In the genomic region with DNA sequence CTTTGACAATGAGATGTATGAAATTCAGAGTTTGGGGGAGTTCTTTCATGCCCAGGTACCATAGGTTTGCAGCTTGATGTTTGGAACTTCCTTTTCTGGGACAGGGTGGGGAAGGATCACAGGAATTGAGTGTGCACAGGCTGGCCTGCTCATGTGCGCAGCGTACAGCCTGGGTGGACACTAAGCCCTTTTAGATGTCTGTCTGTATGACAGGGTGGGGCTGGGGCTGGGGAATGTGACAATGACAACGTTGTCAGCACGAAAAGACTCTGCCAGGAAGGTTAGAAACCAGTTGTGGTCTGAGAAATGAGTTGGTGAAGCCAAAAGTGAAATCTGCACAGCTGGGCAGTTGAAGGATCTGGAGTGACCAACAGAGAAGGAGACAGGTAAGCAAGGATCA, we compare ENCODE assay signal across 2 cellular contexts.
TF ChIP-seq lines count a peak whose summit lies in the region.

No MANE protein-coding gene starts in this region.

TF ChIP-seq in GM23338, 12 proteins besides CTCF, POLR2A, EP300 and RAD21 (continued from another document):
- TF ChIP-seq, protein P1, sequence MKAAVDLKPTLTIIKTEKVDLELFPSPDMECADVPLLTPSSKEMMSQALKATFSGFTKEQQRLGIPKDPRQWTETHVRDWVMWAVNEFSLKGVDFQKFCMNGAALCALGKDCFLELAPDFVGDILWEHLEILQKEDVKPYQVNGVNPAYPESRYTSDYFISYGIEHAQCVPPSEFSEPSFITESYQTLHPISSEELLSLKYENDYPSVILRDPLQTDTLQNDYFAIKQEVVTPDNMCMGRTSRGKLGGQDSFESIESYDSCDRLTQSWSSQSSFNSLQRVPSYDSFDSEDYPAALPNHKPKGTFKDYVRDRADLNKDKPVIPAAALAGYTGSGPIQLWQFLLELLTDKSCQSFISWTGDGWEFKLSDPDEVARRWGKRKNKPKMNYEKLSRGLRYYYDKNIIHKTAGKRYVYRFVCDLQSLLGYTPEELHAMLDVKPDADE (IDR thresholded peaks at IDR 0.05), result no peak
- no peak for TF ChIP-seq ZNF114 (CRISPR knock-in tag; IDR thresholded peaks at IDR 0.05)
- TF ChIP-seq ZNF331 (CRISPR knock-in tag; IDR thresholded peaks at IDR 0.05; ENCODE audit: low read depth), result no peak
- no peak for TF ChIP-seq EZH2 (IDR thresholded peaks at IDR 0.05; ENCODE audit: low read depth, unreplicated experiment)
- TF ChIP-seq NANOG (IDR thresholded peaks at IDR 0.05; ENCODE audit: borderline replicate concordance), result no peak
- no peak for TF ChIP-seq ZNF462 (CRISPR knock-in tag; IDR thresholded peaks at IDR 0.05)
- no peak for TF ChIP-seq REST (IDR thresholded peaks at IDR 0.05; ENCODE audit: unreplicated experiment)
- TF ChIP-seq JUNB (IDR thresholded peaks at IDR 0.05; ENCODE audit: unreplicated experiment), result no peak
- no peak for TF ChIP-seq CREB1 (CRISPR knock-in tag; IDR thresholded peaks at IDR 0.05; ENCODE audit: low read depth)

TF ChIP-seq in WTC11, 78 proteins besides CTCF, POLR2A, EP300 and RAD21 (continued from another document):
- no peak for TF ChIP-seq FOXP4 (CRISPR knock-in tag; IDR thresholded peaks at IDR 0.05)
- TF ChIP-seq ARID4B (CRISPR knock-in tag; IDR thresholded peaks at IDR 0.05; ENCODE audit: borderline replicate concordance), result no peak
- TF ChIP-seq GABPB1 (CRISPR knock-in tag; IDR thresholded peaks at IDR 0.05), result no peak
- no peak for TF ChIP-seq SMAD4 (CRISPR knock-in tag; IDR thresholded peaks at IDR 0.05)
- TF ChIP-seq CBFB (CRISPR knock-in tag; IDR thresholded peaks at IDR 0.05; ENCODE audit: low read depth), result no peak
- TF ChIP-seq TP53 (CRISPR knock-in tag; IDR thresholded peaks at IDR 0.05), result no peak
- TF ChIP-seq CREB1 (CRISPR knock-in tag; IDR thresholded peaks at IDR 0.05), result no peak
- TF ChIP-seq, protein P2, sequence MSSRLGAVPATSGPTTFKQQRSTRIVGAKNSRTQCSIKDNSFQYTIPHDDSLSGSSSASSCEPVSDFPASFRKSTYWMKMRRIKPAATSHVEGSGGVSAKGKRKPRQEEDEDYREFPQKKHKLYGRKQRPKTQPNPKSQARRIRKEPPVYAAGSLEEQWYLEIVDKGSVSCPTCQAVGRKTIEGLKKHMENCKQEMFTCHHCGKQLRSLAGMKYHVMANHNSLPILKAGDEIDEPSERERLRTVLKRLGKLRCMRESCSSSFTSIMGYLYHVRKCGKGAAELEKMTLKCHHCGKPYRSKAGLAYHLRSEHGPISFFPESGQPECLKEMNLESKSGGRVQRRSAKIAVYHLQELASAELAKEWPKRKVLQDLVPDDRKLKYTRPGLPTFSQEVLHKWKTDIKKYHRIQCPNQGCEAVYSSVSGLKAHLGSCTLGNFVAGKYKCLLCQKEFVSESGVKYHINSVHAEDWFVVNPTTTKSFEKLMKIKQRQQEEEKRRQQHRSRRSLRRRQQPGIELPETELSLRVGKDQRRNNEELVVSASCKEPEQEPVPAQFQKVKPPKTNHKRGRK (CRISPR knock-in tag; IDR thresholded peaks at IDR 0.05; ENCODE audit: borderline replicate concordance), result no peak
- no peak for TF ChIP-seq CREM (CRISPR knock-in tag; IDR thresholded peaks at IDR 0.05)
- no peak for TF ChIP-seq NR1H2 (CRISPR knock-in tag; IDR thresholded peaks at IDR 0.05)
- no peak for TF ChIP-seq NFE2L1 (CRISPR knock-in tag; IDR thresholded peaks at IDR 0.05)
- no peak for TF ChIP-seq MYBL2 (CRISPR knock-in tag; IDR thresholded peaks at IDR 0.05)
TF ChIP-seq in WTC11: peak in this region for 0.
